Comparison of ENCODE assay signal across 10 cellular contexts in the genomic region with DNA sequence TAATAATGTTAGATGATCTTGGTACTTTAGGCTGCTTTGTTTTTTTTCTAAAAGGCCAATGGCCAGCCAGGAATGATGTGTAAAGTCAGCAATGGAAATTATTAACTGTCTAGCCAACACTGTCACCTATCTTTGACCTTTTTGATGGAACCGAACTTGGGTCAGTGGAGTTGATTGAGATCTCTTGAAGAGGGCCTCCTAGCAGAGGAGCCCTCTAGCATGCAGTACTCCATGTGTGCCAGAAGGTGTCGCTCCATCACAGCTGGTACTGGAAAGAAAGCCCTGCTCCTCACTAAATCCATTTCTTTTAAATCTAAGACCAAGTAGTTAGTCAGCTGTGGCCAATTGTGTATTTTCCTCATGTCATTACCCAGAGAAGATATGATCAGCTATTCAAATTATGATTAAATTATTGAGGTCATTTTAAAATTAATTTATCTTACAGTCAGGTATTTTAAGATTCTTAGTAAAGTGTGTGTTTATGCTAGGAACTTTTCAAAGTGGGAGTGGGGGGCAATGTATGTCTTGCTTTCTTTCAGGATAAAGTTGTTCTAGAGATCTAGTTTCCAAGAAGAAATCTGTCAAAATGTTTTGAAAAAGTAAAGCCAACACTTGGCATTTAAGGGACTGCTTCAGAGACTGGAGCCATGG. TPM values are rescaled to one million over a fixed set of nuclear protein-coding genes. Genes with fewer than 3 reads are reported as not detected.
A peak's percentile ranks its signal among the peaks of the same experiment; 100 is the strongest.
DNase-seq lines count a peak whose midpoint lies in the region; ATAC-seq, FAIRE-seq and TF ChIP-seq lines count a peak whose summit lies in the region.
"Had no signal": no experiment of that assay in that cellular context is flagged by ENCODE, and none has a peak within 500 bp of the region (broad histone marks: within the 10 kb centered on the region; RNA-seq: fewer than 3 reads in every experiment).

No MANE protein-coding gene starts in this region.

- no peak overlapping the region for H3K27ac Mint-ChIP-seq in astrocyte (ENCODE audit: unreplicated experiment)

- H3K4me3 ChIP-seq in astrocyte (ENCODE audit: insufficient read depth, low read depth, low read length), result no peak overlapping the region
- H3K4me3 ChIP-seq: BLaER1 treated with 17β-estradiol and CSF1 and Interleukin-3, amounts not matched to agents 10 nM and 100 nM; skin epidermis had no signal

- peak; percentile 99 for TF ChIP-seq CTCF in astrocyte (IDR thresholded peaks at IDR 0.05; ENCODE audit: insufficient read depth, low read depth, low read length)

- H3K4me2 ChIP-seq in astrocyte (ENCODE audit: low read length), result no peak overlapping the region
- H3K4me2 ChIP-seq: BLaER1 treated with 17β-estradiol and CSF1 and Interleukin-3, amounts not matched to agents 10 nM and 100 nM had no signal

- no peaks in the 10 kb centered on the region for H3K9me3 Mint-ChIP-seq in astrocyte (ENCODE audit: unreplicated experiment)

- no peaks in the 10 kb centered on the region for H3K36me3 ChIP-seq in astrocyte (ENCODE audit: insufficient read depth, low read length)
- H3K36me3 ChIP-seq: BLaER1 treated with 17β-estradiol and CSF1 and Interleukin-3, amounts not matched to agents 10 nM and 100 nM had no signal

- no peaks in the 10 kb centered on the region for H3K36me3 Mint-ChIP-seq in astrocyte (ENCODE audit: low read depth, unreplicated experiment)

- no peak overlapping the region for H3K27ac ChIP-seq in astrocyte (ENCODE audit: low read depth, low read length)
- H3K27ac ChIP-seq: BLaER1 treated with 17β-estradiol and CSF1 and Interleukin-3, amounts not matched to agents 10 nM and 100 nM; skin epidermis had no signal

- no peaks in the 10 kb centered on the region for H4K20me1 ChIP-seq in astrocyte (ENCODE audit: insufficient read depth, low read length)
- H4K20me1 ChIP-seq: BLaER1 treated with 17β-estradiol and CSF1 and Interleukin-3, amounts not matched to agents 10 nM and 100 nM had no signal

- no peaks in the 10 kb centered on the region for H3K27me3 ChIP-seq in astrocyte (ENCODE audit: insufficient read depth, low read length)
- H3K27me3 ChIP-seq: BLaER1 treated with 17β-estradiol and CSF1 and Interleukin-3, amounts not matched to agents 10 nM and 100 nM had no signal

- FAIRE-seq in astrocyte (lab: Jason Lieb, UNC), result no peak

- peaks cover 2% of the 10 kb centered on the region for H3K27me3 Mint-ChIP-seq in astrocyte (ENCODE audit: low read depth, unreplicated experiment)

- no peak overlapping the region for H3K4me3 Mint-ChIP-seq in astrocyte (ENCODE audit: unreplicated experiment)

- H3K9ac ChIP-seq in astrocyte (ENCODE audit: low read length), result no peak overlapping the region
- H3K9ac ChIP-seq: BLaER1 treated with 17β-estradiol and CSF1 and Interleukin-3, amounts not matched to agents 10 nM and 100 nM had no signal

- peak; percentile 70 for ATAC-seq in HG02642 (IDR thresholded peaks at IDR 0.05; ENCODE audit: poor library complexity, unreplicated experiment)

- H3K79me2 ChIP-seq in astrocyte (ENCODE audit: insufficient read depth, low read length), result no peaks in the 10 kb centered on the region

- H2AFZ ChIP-seq in astrocyte (ENCODE audit: low read depth, low read length), result no peak overlapping the region

- DNase-seq in NCI-H2081 (lab: John Stamatoyannopoulos, UW) (peak; percentile 55 to 62), NCI-H2081 treated with DMSO at 0.1 percent for 48 hours (lab: John Stamatoyannopoulos, UW) (no peak), NCI-H128 (lab: John Stamatoyannopoulos, UW; ENCODE audit: unreplicated experiment) (peak; percentile 21), T-helper 22 cell (ENCODE audit: low read depth) (peak; percentile 28), astrocyte (ENCODE audit: low read depth) (peak; percentile 33), iPS-NIHi11 (ENCODE audit: low spot score) (peak; percentile 71)
- DNase-seq in stimulated activated CD4-positive, alpha-beta T cell treated with anti-CD3 and anti-CD28 coated beads, Interleukin-15, amount 100 ng/mL, for 24 hours, result peak; percentile 57

- H3K4me1 Mint-ChIP-seq in astrocyte (ENCODE audit: low read depth, unreplicated experiment), result peaks cover 9% of the 10 kb centered on the region

- H3K4me1 ChIP-seq in astrocyte (ENCODE audit: insufficient read depth, low read length), result peaks cover 7% of the 10 kb centered on the region
- H3K4me1 ChIP-seq: BLaER1 treated with 17β-estradiol and CSF1 and Interleukin-3, amounts not matched to agents 10 nM and 100 nM had no signal

- H3K9me3 ChIP-seq in astrocyte (ENCODE audit: insufficient read depth, low read depth, low read length), result no peaks in the 10 kb centered on the region
- H3K9me3 ChIP-seq: BLaER1 treated with 17β-estradiol and CSF1 and Interleukin-3, amounts not matched to agents 10 nM and 100 nM had no signal

RNA-seq across cellular contexts. Expression of a gene that starts 33.1 kb away (rescaled TPM):
- 10.6 and 18.8 TPM in 2 replicates for total RNA-seq in astrocyte
